Comparison of ENCODE assay signal across 9 cellular contexts in the genomic region with DNA sequence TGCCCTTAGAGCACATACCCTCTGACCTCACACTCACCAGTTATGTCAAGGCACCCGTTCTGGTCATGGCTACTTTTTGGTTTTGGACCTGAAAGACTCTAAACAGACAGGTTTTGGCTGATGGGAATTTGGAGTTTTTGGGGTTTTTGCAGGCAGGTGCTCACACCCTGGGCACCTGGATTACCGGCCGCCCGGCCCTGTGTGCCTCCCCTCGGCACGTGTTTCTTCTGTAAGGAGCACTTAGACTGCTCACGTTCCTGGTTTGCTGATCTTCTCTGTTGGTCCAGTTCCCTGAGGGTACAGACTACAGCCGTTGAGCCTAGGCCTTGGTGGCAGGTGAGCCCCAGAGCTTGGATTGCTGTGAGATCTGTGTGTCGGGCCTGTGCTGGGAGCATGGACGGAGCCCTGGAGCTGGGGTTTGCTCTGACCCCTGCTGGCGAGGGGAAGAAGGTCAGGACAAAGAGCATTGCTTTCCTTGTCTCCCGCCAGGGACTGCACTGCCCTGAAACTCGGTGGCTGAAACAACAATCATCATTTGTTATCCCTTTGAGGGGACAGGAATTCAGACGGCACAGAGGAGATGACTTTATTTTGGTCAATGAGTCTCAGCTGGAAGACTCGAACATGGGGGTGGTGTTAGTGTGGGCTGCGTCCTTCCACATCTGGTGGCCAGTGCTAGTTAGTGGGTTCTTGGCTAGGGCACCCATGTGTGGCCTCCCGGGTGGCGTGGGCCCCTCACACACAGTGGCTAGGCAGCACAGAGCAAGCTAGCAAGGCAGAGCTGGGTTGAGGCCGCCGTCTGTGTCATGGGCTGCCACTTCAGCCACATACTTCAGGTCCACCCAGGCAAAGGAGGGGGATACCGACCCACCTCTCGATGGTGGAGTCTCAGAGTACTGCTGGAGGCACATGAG.
DNase-seq lines count a peak whose midpoint lies in the region; ATAC-seq, FAIRE-seq and TF ChIP-seq lines count a peak whose summit lies in the region.
"Had no signal": no experiment of that assay in that cellular context is flagged by ENCODE, and none has a peak within 500 bp of the region (broad histone marks: within the 10 kb centered on the region; RNA-seq: fewer than 3 reads in every experiment).

No MANE protein-coding gene starts in this region.

- H4K20me1 ChIP-seq in K562 (replicated peaks; ENCODE audit: control insufficient read depth, insufficient read depth, low read length): peaks cover 5% of the 10 kb centered on the region; the same call in 1 of the 2 replicates

- in situ Hi-C loops in K562 (cut with MboI): no loop called here

- TF ChIP-seq EP300 in K562 (IDR thresholded peaks at IDR 0.05; ENCODE audit: low read length): no peak

- peak; percentile 99 for ATAC-seq in K562
- ATAC-seq in stimulated activated effector memory CD8-positive, alpha-beta T cell treated with anti-CD3 and anti-CD28 coated beads, Interleukin-12 subunit alpha, Interleukin-12 subunit beta, amount 100 ng/mL, for 72 hours: peak; percentile 55

- no peak overlapping the region for H2AFZ ChIP-seq in K562 (ENCODE audit: low read depth, low read length)

- WGBS in K562 (ENCODE audit: insufficient coverage, low coverage, missing lambda C conversion rate): 60% methylated on average over 21 of the region's 22 CpGs

- H3K79me2 ChIP-seq in K562 (ENCODE audit: control insufficient read depth, insufficient read depth, low read length): peaks cover 86% of the 10 kb centered on the region

- FAIRE-seq in D721Med (lab: Jason Lieb, UNC) (no peak), K562 (lab: Jason Lieb, UNC) (peak; percentile 98)

- H3K36me3 ChIP-seq in K562 (ENCODE audit: control insufficient read depth, insufficient read depth, low read length): peaks cover 11% of the 10 kb centered on the region; the same call in 2 of the 3 replicates
- H3K36me3 ChIP-seq in iPS-20b (ENCODE audit: insufficient read depth, low read depth, low read length): no peaks in the 10 kb centered on the region

- intact Hi-C loops in K562 (cut with micrococcal nuclease): loop anchor here (1.0 kb wide), 1 partner anchor 23 kb away; no protein-coding TSS in a partner anchor

- CTCF ChIA-PET in K562 (lab: Yijun Ruan, JAX; ENCODE audit: low intra/inter-chr PET ratio): interaction anchor here (1.3 kb wide), 1 partner anchor 22 kb away, joined by 7 read pairs; no protein-coding TSS in a partner anchor

- no peak overlapping the region for H3K4me3 ChIP-seq in K562
- no peak overlapping the region for H3K4me3 ChIP-seq in iPS-20b (ENCODE audit: low read length)
- H3K4me3 ChIP-seq: SJCRH30 had no signal

- TF ChIP-seq POLR2A in K562 (conservative IDR thresholded peaks at IDR 0.05): no peak

- H3K9me3 Mint-ChIP-seq in stimulated activated effector memory CD8-positive, alpha-beta T cell treated with anti-CD3 and anti-CD28 coated beads, Interleukin-12 subunit alpha, Interleukin-12 subunit beta, amount 100 ng/mL, for 72 hours: no peaks in the 10 kb centered on the region

- peaks cover 60% of the 10 kb centered on the region for H3K4me1 Mint-ChIP-seq in stimulated activated effector memory CD8-positive, alpha-beta T cell treated with anti-CD3 and anti-CD28 coated beads, Interleukin-12 subunit alpha, Interleukin-12 subunit beta, amount 100 ng/mL, for 72 hours

- H3K9ac ChIP-seq in K562 (ENCODE audit: insufficient read depth in 1 of 2, low read depth in 2 of 2, low read length in 2 of 2) (peak overlapping the region in 1 of 2 experiments; percentile 63; a peak in 2 of 4 replicates), iPS-20b (ENCODE audit: low read depth, low read length) (peak overlapping the region; percentile 40; the same call in 1 of the 2 replicates)

- H3K27ac Mint-ChIP-seq in stimulated activated effector memory CD8-positive, alpha-beta T cell treated with anti-CD3 and anti-CD28 coated beads, Interleukin-12 subunit alpha, Interleukin-12 subunit beta, amount 100 ng/mL, for 72 hours: peak overlapping the region; percentile 26

- BruUV-seq in K562 (replicated peaks; lab: Mats Ljungman, UMichigan): no TSS peak

- TF ChIP-seq RAD21 in K562 (CRISPR knock-in tag; conservative IDR thresholded peaks at IDR 0.05 in 1 of 2, IDR thresholded peaks at IDR 0.05 in 1 of 2): peak in 1 of 2 experiments; percentile 69; a peak in 2 of 4 replicates

- H3K9me3 ChIP-seq in K562 (replicated peaks; ENCODE audit: control insufficient read depth, insufficient read depth, low read depth, low read length) (no peaks in the 10 kb centered on the region), iPS-20b (ENCODE audit: insufficient read depth, low read depth, low read length) (no peaks in the 10 kb centered on the region)

- H3K4me3 Mint-ChIP-seq in stimulated activated effector memory CD8-positive, alpha-beta T cell treated with anti-CD3 and anti-CD28 coated beads, Interleukin-12 subunit alpha, Interleukin-12 subunit beta, amount 100 ng/mL, for 72 hours: no peak overlapping the region

- H3K4me2 ChIP-seq in K562 (ENCODE audit: insufficient read depth, low read length): no peak overlapping the region

- no peak overlapping the region for H3K27ac ChIP-seq in K562 (ENCODE audit: extremely low read depth, low read depth, low read length)
- H3K27ac ChIP-seq in iPS-20b (ENCODE audit: low read length): no peak overlapping the region
- H3K27ac ChIP-seq: SJCRH30 had no signal

- POLR2A ChIA-PET in K562 (lab: Yijun Ruan, JAX): interaction anchor here (0.5 to 1.6 kb wide), 3 partner anchors 13 to 150 kb away, joined by 3 to 9 read pairs (median 8); no protein-coding TSS in a partner anchor

- peak; percentile 44 for TF ChIP-seq CTCF in D721Med (IDR thresholded peaks at IDR 0.05; ENCODE audit: insufficient read depth, missing control alignments)
- TF ChIP-seq CTCF in K562 (IDR thresholded peaks at IDR 0.05 in 2 of 3, conservative IDR thresholded peaks at IDR 0.05 in 1 of 3; ENCODE audit: insufficient read depth in 2 of 3, low read depth in 1 of 3, low read length in 3 of 3): peak; percentile 89 to 92 (median 90)

- DNase-seq in D721Med (ENCODE audit: insufficient read length, low spot score): peak; percentile 68
- DNase-seq in HuH-7 (ENCODE audit: low spot score): peak; percentile 93
- peak; percentile 68 to 77 (median 76) for DNase-seq in K562 (ENCODE audit: extremely low read depth in 1 of 4, low spot score in 3 of 4)
- no peak for DNase-seq in stimulated activated effector memory CD8-positive, alpha-beta T cell treated with anti-CD3 and anti-CD28 coated beads, Interleukin-12 subunit alpha, Interleukin-12 subunit beta, amount 100 ng/mL, for 72 hours (ENCODE audit: low spot score in 2 of 2)
- DNase-seq in A172 (ENCODE audit: low spot score): no peak
- DNase-seq in NCI-H524 (lab: John Stamatoyannopoulos, UW): no peak
- DNase-seq in activated effector memory CD4-positive, alpha-beta T cell treated with Interleukin-2 at 50 U/mL for 16 hours: no peak

- H3K27me3 ChIP-seq in K562 (ENCODE audit: control insufficient read depth in 2 of 2, insufficient read depth in 2 of 2, low read length in 2 of 2): no peaks in the 10 kb centered on the region
- H3K27me3 ChIP-seq in iPS-20b (ENCODE audit: insufficient read depth, low read length): no peaks in the 10 kb centered on the region
- H3K27me3 ChIP-seq: SJCRH30 had no signal

- peaks cover 11% of the 10 kb centered on the region for H3K9me1 ChIP-seq in K562 (ENCODE audit: control insufficient read depth, insufficient read depth, low read length)

- no peaks in the 10 kb centered on the region for H3K36me3 Mint-ChIP-seq in stimulated activated effector memory CD8-positive, alpha-beta T cell treated with anti-CD3 and anti-CD28 coated beads, Interleukin-12 subunit alpha, Interleukin-12 subunit beta, amount 100 ng/mL, for 72 hours

- H3K4me1 ChIP-seq in K562 (replicated peaks in 1 of 2; ENCODE audit: control insufficient read depth in 2 of 2, insufficient read depth in 2 of 2, low read length in 2 of 2) (peaks cover 0 to 26% of the 10 kb centered on the region in 2 experiments; a peak in 3 of 5 replicates), iPS-20b (ENCODE audit: insufficient read depth, low read length) (peaks cover 12% of the 10 kb centered on the region)
- H3K4me1 ChIP-seq: SJCRH30 had no signal

TF ChIP-seq in K562, 482 proteins besides CTCF, POLR2A, EP300 and RAD21 (continues in another document):
- TF ChIP-seq MYC (IDR thresholded peaks at IDR 0.05; ENCODE audit: low read depth, low read length) (peak; percentile 45; the same call in 1 of the 2 replicates), MYC (CRISPR knock-in tag; IDR thresholded peaks at IDR 0.05; ENCODE audit: borderline replicate concordance, low read depth) (no peak), ZNF431 (CRISPR knock-in tag; IDR thresholded peaks at IDR 0.05) (no peak), BRCA1 (IDR thresholded peaks at IDR 0.05) (no peak), BRCA1 (CRISPR knock-in tag; IDR thresholded peaks at IDR 0.05) (no peak)
- TF ChIP-seq, protein P1, sequence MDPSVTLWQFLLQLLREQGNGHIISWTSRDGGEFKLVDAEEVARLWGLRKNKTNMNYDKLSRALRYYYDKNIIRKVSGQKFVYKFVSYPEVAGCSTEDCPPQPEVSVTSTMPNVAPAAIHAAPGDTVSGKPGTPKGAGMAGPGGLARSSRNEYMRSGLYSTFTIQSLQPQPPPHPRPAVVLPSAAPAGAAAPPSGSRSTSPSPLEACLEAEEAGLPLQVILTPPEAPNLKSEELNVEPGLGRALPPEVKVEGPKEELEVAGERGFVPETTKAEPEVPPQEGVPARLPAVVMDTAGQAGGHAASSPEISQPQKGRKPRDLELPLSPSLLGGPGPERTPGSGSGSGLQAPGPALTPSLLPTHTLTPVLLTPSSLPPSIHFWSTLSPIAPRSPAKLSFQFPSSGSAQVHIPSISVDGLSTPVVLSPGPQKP (CRISPR knock-in tag; IDR thresholded peaks at IDR 0.05): no peak
- TF ChIP-seq, protein P2, sequence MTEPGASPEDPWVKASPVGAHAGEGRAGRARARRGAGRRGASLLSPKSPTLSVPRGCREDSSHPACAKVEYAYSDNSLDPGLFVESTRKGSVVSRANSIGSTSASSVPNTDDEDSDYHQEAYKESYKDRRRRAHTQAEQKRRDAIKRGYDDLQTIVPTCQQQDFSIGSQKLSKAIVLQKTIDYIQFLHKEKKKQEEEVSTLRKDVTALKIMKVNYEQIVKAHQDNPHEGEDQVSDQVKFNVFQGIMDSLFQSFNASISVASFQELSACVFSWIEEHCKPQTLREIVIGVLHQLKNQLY (CRISPR knock-in tag; conservative IDR thresholded peaks at IDR 0.05): no peak
- TF ChIP-seq, protein P3, sequence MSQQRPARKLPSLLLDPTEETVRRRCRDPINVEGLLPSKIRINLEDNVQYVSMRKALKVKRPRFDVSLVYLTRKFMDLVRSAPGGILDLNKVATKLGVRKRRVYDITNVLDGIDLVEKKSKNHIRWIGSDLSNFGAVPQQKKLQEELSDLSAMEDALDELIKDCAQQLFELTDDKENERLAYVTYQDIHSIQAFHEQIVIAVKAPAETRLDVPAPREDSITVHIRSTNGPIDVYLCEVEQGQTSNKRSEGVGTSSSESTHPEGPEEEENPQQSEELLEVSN (IDR thresholded peaks at IDR 0.05; ENCODE audit: borderline replicate concordance in 1 of 2, extremely low read depth in 1 of 2, insufficient read depth in 1 of 2, insufficient read length in 1 of 2, low read depth in 1 of 2, low read length in 1 of 2, poor library complexity in 1 of 2, severe bottlenecking in 1 of 2): peak in 1 of 2 experiments; percentile 26

Comparison
In these comparisons a context has a peak if more than half of its experiments do, and no peak if none do; other contexts are left out.
1. DNase-seq: peak in D721Med (single experiment), HuH-7 (single experiment) and K562 (4 of 4); none in stimulated activated effector memory CD8-positive, alpha-beta T cell treated with anti-CD3 and anti-CD28 coated beads, Interleukin-12 subunit alpha, Interleukin-12 subunit beta, amount 100 ng/mL, for 72 hours (0 of 2), A172 (single experiment), NCI-H524 (0 of 2) and activated effector memory CD4-positive, alpha-beta T cell treated with Interleukin-2 at 50 U/mL for 16 hours (single experiment).